1 cellular context compared by ENCODE assay signal in the genomic region with DNA sequence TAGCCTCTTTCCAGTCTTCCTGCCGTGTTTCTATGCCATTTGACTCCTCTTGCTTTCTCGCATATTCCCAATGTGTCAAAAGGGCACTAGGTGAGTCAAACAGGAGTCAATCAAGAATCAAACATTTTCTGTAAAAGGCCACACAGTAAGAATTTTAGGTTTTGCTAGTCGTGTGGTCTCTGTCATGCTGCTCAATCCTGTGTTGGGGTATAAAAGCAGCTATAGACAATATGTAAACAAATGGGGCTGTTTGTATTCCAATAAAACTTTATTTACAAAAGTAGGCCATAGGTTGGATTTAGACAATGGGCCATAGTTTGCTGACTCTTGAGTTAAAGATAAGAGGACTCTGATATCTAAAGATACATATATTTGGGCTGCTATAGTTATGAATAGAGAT.
TF ChIP-seq lines count a peak whose summit lies in the region.

No MANE protein-coding gene starts in this region.

TF ChIP-seq in HepG2, 621 proteins besides CTCF, POLR2A, EP300 and RAD21:
- TF ChIP-seq, protein P1, sequence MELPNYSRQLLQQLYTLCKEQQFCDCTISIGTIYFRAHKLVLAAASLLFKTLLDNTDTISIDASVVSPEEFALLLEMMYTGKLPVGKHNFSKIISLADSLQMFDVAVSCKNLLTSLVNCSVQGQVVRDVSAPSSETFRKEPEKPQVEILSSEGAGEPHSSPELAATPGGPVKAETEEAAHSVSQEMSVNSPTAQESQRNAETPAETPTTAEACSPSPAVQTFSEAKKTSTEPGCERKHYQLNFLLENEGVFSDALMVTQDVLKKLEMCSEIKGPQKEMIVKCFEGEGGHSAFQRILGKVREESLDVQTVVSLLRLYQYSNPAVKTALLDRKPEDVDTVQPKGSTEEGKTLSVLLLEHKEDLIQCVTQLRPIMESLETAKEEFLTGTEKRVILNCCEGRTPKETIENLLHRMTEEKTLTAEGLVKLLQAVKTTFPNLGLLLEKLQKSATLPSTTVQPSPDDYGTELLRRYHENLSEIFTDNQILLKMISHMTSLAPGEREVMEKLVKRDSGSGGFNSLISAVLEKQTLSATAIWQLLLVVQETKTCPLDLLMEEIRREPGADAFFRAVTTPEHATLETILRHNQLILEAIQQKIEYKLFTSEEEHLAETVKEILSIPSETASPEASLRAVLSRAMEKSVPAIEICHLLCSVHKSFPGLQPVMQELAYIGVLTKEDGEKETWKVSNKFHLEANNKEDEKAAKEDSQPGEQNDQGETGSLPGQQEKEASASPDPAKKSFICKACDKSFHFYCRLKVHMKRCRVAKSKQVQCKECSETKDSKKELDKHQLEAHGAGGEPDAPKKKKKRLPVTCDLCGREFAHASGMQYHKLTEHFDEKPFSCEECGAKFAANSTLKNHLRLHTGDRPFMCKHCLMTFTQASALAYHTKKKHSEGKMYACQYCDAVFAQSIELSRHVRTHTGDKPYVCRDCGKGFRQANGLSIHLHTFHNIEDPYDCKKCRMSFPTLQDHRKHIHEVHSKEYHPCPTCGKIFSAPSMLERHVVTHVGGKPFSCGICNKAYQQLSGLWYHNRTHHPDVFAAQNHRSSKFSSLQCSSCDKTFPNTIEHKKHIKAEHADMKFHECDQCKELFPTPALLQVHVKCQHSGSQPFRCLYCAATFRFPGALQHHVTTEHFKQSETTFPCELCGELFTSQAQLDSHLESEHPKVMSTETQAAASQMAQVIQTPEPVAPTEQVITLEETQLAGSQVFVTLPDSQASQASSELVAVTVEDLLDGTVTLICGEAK (IDR thresholded peaks at IDR 0.05), result peak; percentile 62
- TF ChIP-seq, protein P1 (CRISPR knock-in tag; IDR thresholded peaks at IDR 0.05), result peak; percentile 95; the same call in 1 of the 2 replicates
- TF ChIP-seq ZNF24 (IDR thresholded peaks at IDR 0.05), result no peak
